8 cellular contexts compared by ENCODE assay signal in the genomic region with DNA sequence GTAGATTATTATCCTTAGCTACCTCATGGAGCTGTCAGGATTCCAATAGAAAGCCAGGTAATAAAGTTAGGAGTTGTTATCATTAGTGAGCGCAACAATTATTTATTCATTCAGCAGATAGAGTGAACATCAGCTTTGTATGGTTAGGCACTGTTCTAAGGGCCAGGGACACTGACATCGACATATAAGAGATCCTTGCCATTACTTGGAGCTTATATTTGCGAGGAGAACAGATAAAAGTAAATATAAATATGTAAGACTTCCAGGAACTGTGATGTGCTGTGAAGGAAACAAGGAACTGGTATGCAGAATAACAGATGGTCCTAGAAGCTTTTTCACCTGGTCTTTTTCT. TPM values are rescaled to one million over a fixed set of nuclear protein-coding genes. Genes with fewer than 3 reads are reported as not detected.
DNase-seq lines count a peak whose midpoint lies in the region; ATAC-seq, FAIRE-seq and TF ChIP-seq lines count a peak whose summit lies in the region.

No MANE protein-coding gene starts in this region.

- H3K36me3 Mint-ChIP-seq in activated CD4-positive, alpha-beta T cell treated with anti-CD3 and anti-CD28 coated beads, Interleukin-2, amount 10 ng/mL, durations not matched to agents 24 days and 14 days (ENCODE audit: low read depth) = peaks cover 31% of the 10 kb centered on the region

- ATAC-seq in HG03095 (IDR thresholded peaks at IDR 0.05; ENCODE audit: unreplicated experiment) = no peak

- 3 to 5% methylated on average over 3 of the region's 3 CpGs for WGBS in testis, 2 donors

- no peaks in the 10 kb centered on the region for H3K27me3 Mint-ChIP-seq in activated CD4-positive, alpha-beta T cell treated with anti-CD3 and anti-CD28 coated beads, Interleukin-2, amount 10 ng/mL, durations not matched to agents 24 days and 14 days

- H3K27ac ChIP-seq in angular gyrus (ENCODE audit: low read depth, low read length) (peak overlapping the region; percentile 26), layer of hippocampus (ENCODE audit: low read depth, low read length) (peak overlapping the region; percentile 39), testis (peak overlapping the region; percentile 59 to 80)

- H3K27me3 ChIP-seq in layer of hippocampus (ENCODE audit: control insufficient read depth, insufficient read depth, low read length) = no peaks in the 10 kb centered on the region
- no peaks in the 10 kb centered on the region for H3K27me3 ChIP-seq in testis

- peak overlapping the region; percentile 87 for H3K4me3 Mint-ChIP-seq in activated CD4-positive, alpha-beta T cell treated with anti-CD3 and anti-CD28 coated beads, Interleukin-2, amount 10 ng/mL, durations not matched to agents 24 days and 14 days

- intact Hi-C loops in activated CD4-positive, alpha-beta T cell treated with anti-CD3 and anti-CD28 coated beads, Interleukin-2, amount 10 ng/mL, durations not matched to agents 24 days and 14 days (cut with micrococcal nuclease) = loop anchor here (2.0 to 10.0 kb wide), 4 partner anchors 226 to 1694 kb away; partner anchors contain the start of genes SLC6A6 and TSEN2
- intact Hi-C loops in testis (cut with DNase I; ENCODE audit: low total_unique reads) = no loop called here

- no peak for FAIRE-seq in D721Med (lab: Jason Lieb, UNC)

- no peaks in the 10 kb centered on the region for H3K9me3 Mint-ChIP-seq in activated CD4-positive, alpha-beta T cell treated with anti-CD3 and anti-CD28 coated beads, Interleukin-2, amount 10 ng/mL, durations not matched to agents 24 days and 14 days

- H3K4me1 ChIP-seq in testis = peaks cover 14% of the 10 kb centered on the region

- H3K27ac Mint-ChIP-seq in activated CD4-positive, alpha-beta T cell treated with anti-CD3 and anti-CD28 coated beads, Interleukin-2, amount 10 ng/mL, durations not matched to agents 24 days and 14 days = peak overlapping the region; percentile 99

- TF ChIP-seq CTCF in testis (IDR thresholded peaks at IDR 0.05) (no peak), D721Med (IDR thresholded peaks at IDR 0.05; ENCODE audit: insufficient read depth, missing control alignments) (no peak)

- no peaks in the 10 kb centered on the region for H3K9me3 ChIP-seq in testis

- peak; percentile 63 for DNase-seq in activated CD4-positive, alpha-beta T cell treated with anti-CD3 and anti-CD28 coated beads, Interleukin-2, amount 10 ng/mL, durations not matched to agents 24 days and 14 days
- no peak for DNase-seq in activated CD4-positive, alpha-beta T cell treated with anti-CD3 and anti-CD28 coated beads, Interleukin-2, amount 50 U/mL, for 48 hours
- no peak for DNase-seq in testis
- DNase-seq in cortex of kidney (lab: John Stamatoyannopoulos, UW) = no peak
- DNase-seq in D721Med (ENCODE audit: insufficient read length, low spot score) = no peak

- H3K36me3 ChIP-seq in testis (ENCODE audit: low read depth, missing control alignments) = no peaks in the 10 kb centered on the region

- H3K4me1 Mint-ChIP-seq in activated CD4-positive, alpha-beta T cell treated with anti-CD3 and anti-CD28 coated beads, Interleukin-2, amount 10 ng/mL, durations not matched to agents 24 days and 14 days = peaks cover 62% of the 10 kb centered on the region

- TF ChIP-seq POLR2A in testis (IDR thresholded peaks at IDR 0.05) = no peak

- peak overlapping the region; percentile 77 to 90 for H3K4me3 ChIP-seq in testis

RNA-seq across cellular contexts. Expression of gene LSM3, which starts 0.5 kb away (rescaled TPM):
- 17.4 and 18.0 TPM in 2 replicates for total RNA-seq in activated CD4-positive, alpha-beta T cell treated with anti-CD3 and anti-CD28 coated beads, Interleukin-2, amount 10 ng/mL, durations not matched to agents 24 days and 14 days
- total RNA-seq in testis = 10 to 100 TPM; 13.6 to 14.9 TPM
- 21.2 TPM for polyA plus RNA-seq in testis (ENCODE audit: insufficient read depth, low read depth, low replicate concordance)

RNA-seq across cellular contexts. Expression of gene XPC, which starts 0.7 kb away (rescaled TPM):
- total RNA-seq in activated CD4-positive, alpha-beta T cell treated with anti-CD3 and anti-CD28 coated beads, Interleukin-2, amount 10 ng/mL, durations not matched to agents 24 days and 14 days = 29.7 and 32.3 TPM in 2 replicates
- 10 to 100 TPM; 48.7 to 54.1 TPM for total RNA-seq in testis
- 25.1 TPM for polyA plus RNA-seq in testis (ENCODE audit: insufficient read depth, low read depth, low replicate concordance)

RNA-seq across cellular contexts. Expression of gene TMEM43, which starts 54.2 kb away (rescaled TPM):
- 38.7 and 39.4 TPM in 2 replicates for total RNA-seq in activated CD4-positive, alpha-beta T cell treated with anti-CD3 and anti-CD28 coated beads, Interleukin-2, amount 10 ng/mL, durations not matched to agents 24 days and 14 days
- total RNA-seq in testis = 10 to 100 TPM; 36.5 to 53.0 TPM
- polyA plus RNA-seq in testis (ENCODE audit: insufficient read depth, low read depth, low replicate concordance) = 43.3 TPM

RNA-seq across cellular contexts. Expression of gene CHCHD4, which starts 54.4 kb away (rescaled TPM):
- 27.7 and 29.6 TPM in 2 replicates for total RNA-seq in activated CD4-positive, alpha-beta T cell treated with anti-CD3 and anti-CD28 coated beads, Interleukin-2, amount 10 ng/mL, durations not matched to agents 24 days and 14 days
- 10 to 100 TPM; 13.3 to 15.7 TPM for total RNA-seq in testis
- 19.1 TPM for polyA plus RNA-seq in testis (ENCODE audit: insufficient read depth, low read depth, low replicate concordance)
